ENCODE assay signal across 22 cellular contexts in genomic region chr1:245550702-245551008, GRCh38.
A peak's percentile ranks its signal among the peaks of the same experiment; 100 is the strongest.
DNase-seq lines count a peak whose midpoint lies in the region; ATAC-seq, FAIRE-seq and TF ChIP-seq lines count a peak whose summit lies in the region.
"Had no signal": no experiment of that assay in that cellular context is flagged by ENCODE, and none has a peak within 500 bp of the region (broad histone marks: within the 10 kb centered on the region; RNA-seq: fewer than 3 reads in every experiment).

No MANE protein-coding gene starts in this region.

- no peaks in the 10 kb centered on the region for H4K20me1 ChIP-seq in H1 (replicated peaks in 1 of 2; ENCODE audit: control insufficient read depth in 1 of 2, insufficient read depth in 2 of 2, low read length in 2 of 2)

- H2AK5ac ChIP-seq in H1 (ENCODE audit: low read depth, low read length) = no peak overlapping the region

- H3K23ac ChIP-seq in H1 (ENCODE audit: insufficient read length) = no peak overlapping the region

- H3K4me1 ChIP-seq in left ventricle myocardium inferior (peaks cover 5% of the 10 kb centered on the region), H1 (replicated peaks in 1 of 4; ENCODE audit: control insufficient read depth in 3 of 4, insufficient read depth in 4 of 4, low read length in 3 of 4) (peaks cover 0 to 10% (median 4%) of the 10 kb centered on the region in 4 experiments; a peak in 4 of 7 replicates)

- no peak overlapping the region for H3K4ac ChIP-seq in H1 (replicated peaks; ENCODE audit: insufficient read length, low read depth, low read length)

- POLR2A ChIA-PET in H1 (lab: Charles Lee; ENCODE audit: partially characterized antibody) = interaction anchor here (1.3 to 1.6 kb wide), 2 partner anchors 9 to 11 kb away, joined by 3 to 4 read pairs; no protein-coding TSS in a partner anchor
- POLR2A ChIA-PET in MCF 10A (lab: Yijun Ruan, JAX) = interaction anchor here (0.7 kb wide), 2 partner anchors 97 to 198 kb away, joined by 3 to 5 read pairs; no protein-coding TSS in a partner anchor

- no peak overlapping the region for H3K18ac ChIP-seq in H1 (ENCODE audit: extremely low read depth, low read length)

- TF ChIP-seq CTCF in left ventricle myocardium inferior (IDR thresholded peaks at IDR 0.05; ENCODE audit: borderline replicate concordance) (no peak), H1 (IDR thresholded peaks at IDR 0.05; ENCODE audit: control extremely low read depth in 1 of 3, insufficient read depth in 1 of 3, low read depth in 1 of 3, low read length in 3 of 3) (no peak), nephron (IDR thresholded peaks at IDR 0.05; ENCODE audit: unreplicated experiment in 3 of 3) (no peak), MCF 10A (IDR thresholded peaks at IDR 0.05; ENCODE audit: unreplicated experiment) (no peak)

- H3K79me1 ChIP-seq in H1 (ENCODE audit: low read depth, low read length) = no peaks in the 10 kb centered on the region

- CTCF ChIA-PET in H1 (lab: Charles Lee; ENCODE audit: partially characterized antibody) (interaction anchor here (1.0 to 2.5 kb wide), 5 partner anchors 8 to 397 kb away, joined by 3 to 14 read pairs (median 4); no protein-coding TSS in a partner anchor), MCF 10A (lab: Yijun Ruan, JAX) (interaction anchor here (0.9 to 1.2 kb wide), 2 partner anchors 50 to 209 kb away, joined by 3 read pairs; no protein-coding TSS in a partner anchor)

- 92% methylated on average over 1 of the region's 1 CpG; no CpG with 5 or more reads in 1 of the 2 experiments for whole genome bisulfite sequencing in H1 (ENCODE audit: extremely low coverage in 1 of 2, insufficient coverage in 1 of 2, insufficient read length in 1 of 2, insufficient replicate concordance in 2 of 2, low coverage in 1 of 2, low lambda C conversion rate in 2 of 2, missing lambda C conversion rate in 1 of 2), 2 experiments

- no peak overlapping the region for H2BK120ac ChIP-seq in H1 (replicated peaks; ENCODE audit: low read depth, low read length)

- ATAC-seq in Right ventricle myocardium inferior (no peak), HG03521 (IDR thresholded peaks at IDR 0.05; ENCODE audit: unreplicated experiment) (no peak), GM21717 (IDR thresholded peaks at IDR 0.05; ENCODE audit: unreplicated experiment) (no peak), GM18861 (IDR thresholded peaks at IDR 0.05; ENCODE audit: unreplicated experiment) (no peak)
- ATAC-seq: K562 had no signal

- H3K36me3 ChIP-seq in left ventricle myocardium inferior (no peaks in the 10 kb centered on the region), H1 (ENCODE audit: control insufficient read depth in 2 of 4, insufficient read depth in 4 of 4, low read length in 3 of 4) (no peaks in the 10 kb centered on the region)

- H2AFZ ChIP-seq in H1 (ENCODE audit: low read length) = peak overlapping the region; percentile 85

- H3K27ac Mint-ChIP-seq in nephron (peak overlapping the region in 2 of 3 experiments; percentile 40 to 77), MCF 10A (ENCODE audit: low read depth, unreplicated experiment) (no peak overlapping the region)
- H3K27ac Mint-ChIP-seq: CD8-positive, alpha-beta memory T cell had no signal

- no peaks in the 10 kb centered on the region for H3K79me2 ChIP-seq in H1 (ENCODE audit: control insufficient read depth in 1 of 2, insufficient read depth in 2 of 2, low read length in 2 of 2)

- peak overlapping the region; percentile 96; the same call in 1 of the 2 replicates for H2BK12ac ChIP-seq in H1 (ENCODE audit: low read depth, low read length)

- H3K9me3 Mint-ChIP-seq in nephron = no peaks in the 10 kb centered on the region
- no peaks in the 10 kb centered on the region for H3K9me3 Mint-ChIP-seq in MCF 10A (ENCODE audit: unreplicated experiment)

- peaks cover 8% of the 10 kb centered on the region for H3K27me3 Mint-ChIP-seq in nephron (ENCODE audit: low read depth)
- peaks cover 95% of the 10 kb centered on the region for H3K27me3 Mint-ChIP-seq in MCF 10A (ENCODE audit: insufficient read depth, unreplicated experiment)

- FAIRE-seq in H1 (lab: Jason Lieb, UNC) = no peak
- FAIRE-seq: A204.1, GM12891, H54, K562, RCC 7860 had no signal

- H3K23me2 ChIP-seq in H1 (ENCODE audit: low read depth, low read length) = no peaks in the 10 kb centered on the region

- peak overlapping the region; percentile 49; the same call in 1 of the 2 replicates for H2BK5ac ChIP-seq in H1 (ENCODE audit: low read depth, low read length)

- H3K4me1 Mint-ChIP-seq in nephron (peaks cover 5% of the 10 kb centered on the region), MCF 10A (ENCODE audit: insufficient read depth, unreplicated experiment) (peaks cover 6% of the 10 kb centered on the region)
- H3K4me1 Mint-ChIP-seq: CD8-positive, alpha-beta memory T cell had no signal

- H2BK15ac ChIP-seq in H1 (ENCODE audit: low read length) = no peak overlapping the region

- H3K27me3 ChIP-seq in left ventricle myocardium inferior (ENCODE audit: low read depth) (no peaks in the 10 kb centered on the region), H1 (replicated peaks in 1 of 4; ENCODE audit: control insufficient read depth in 3 of 4, extremely low read depth in 1 of 4, insufficient read depth in 3 of 4, low read length in 3 of 4) (no peaks in the 10 kb centered on the region)

- no peak overlapping the region for H3K14ac ChIP-seq in H1 (ENCODE audit: insufficient read length)

- no peak overlapping the region for H3K4me2 ChIP-seq in H1 (ENCODE audit: insufficient read depth in 1 of 2, low read depth in 2 of 2, low read length in 2 of 2)

- intact Hi-C loops in left ventricle myocardium inferior (cut with micrococcal nuclease) = no loop called here
- intact Hi-C loops in Right ventricle myocardium inferior (cut with DNase I) = no loop called here
- intact Hi-C loops in MCF 10A (cut with micrococcal nuclease) = no loop called here

- TF ChIP-seq EP300 in H1 (IDR thresholded peaks at IDR 0.05; ENCODE audit: borderline replicate concordance in 1 of 2, low read depth in 2 of 2, low read length in 2 of 2) = no peak

- BruUV-seq in MCF 10A (replicated peaks; lab: Mats Ljungman, UMichigan) = no TSS peak

- peak overlapping the region; percentile 61 for H4K91ac ChIP-seq in H1 (replicated peaks; ENCODE audit: insufficient read length, low read length)

- peak overlapping the region; percentile 42; the same call in 1 of the 2 replicates for H4K8ac ChIP-seq in H1 (ENCODE audit: extremely low read depth, insufficient read depth, low read length)

- no peak for TF ChIP-seq POLR2A in H1 (IDR thresholded peaks at IDR 0.05; ENCODE audit: control extremely low read depth in 1 of 2, low read depth in 2 of 2, low read length in 2 of 2)

- H3K36me3 Mint-ChIP-seq in nephron (ENCODE audit: low read depth) (peaks cover 8% of the 10 kb centered on the region), MCF 10A (ENCODE audit: insufficient read depth, unreplicated experiment) (no peaks in the 10 kb centered on the region)
- H3K36me3 Mint-ChIP-seq: CD8-positive, alpha-beta memory T cell had no signal

- no peak for DNase-seq in left ventricle myocardium inferior
- DNase-seq in Right ventricle myocardium inferior (ENCODE audit: missing footprints) = no peak
- DNase-seq in H1 (ENCODE audit: low read depth in 1 of 2, low spot score in 2 of 2) = no peak
- no peak for DNase-seq in MCF 10A (ENCODE audit: unreplicated experiment)
- DNase-seq: C1 segment of cervical spinal cord; CD8-positive, alpha-beta memory T cell; DMS53; NCI-H1417 treated with DMSO at 0.1 percent for 48 hours; NCI-H2029; NCI-H748 treated with DMSO at 0.1 percent for 48 hours; NK-92 treated with Interleukin-12 subunit alpha and Interleukin-12 subunit beta, amount 100 ng/mL, for 24 hours; Right ventricle myocardium superior had no signal

- H3K27ac ChIP-seq in left ventricle myocardium inferior (replicated peaks) (peak overlapping the region; percentile 59), H1 (ENCODE audit: low read depth, low read length) (no peak overlapping the region)
- H3K27ac ChIP-seq: SK-N-MC had no signal

- H2BK20ac ChIP-seq in H1 (ENCODE audit: low read length) = peak overlapping the region; percentile 83; the same call in 1 of the 2 replicates

- H3K9ac ChIP-seq in H1 (replicated peaks in 1 of 4; ENCODE audit: extremely low read depth in 1 of 4, low read depth in 3 of 4, low read length in 3 of 4) = no peak overlapping the region

- no peaks in the 10 kb centered on the region for H3K9me3 ChIP-seq in left ventricle myocardium inferior (replicated peaks)
- H3K9me3 ChIP-seq in H1 (ENCODE audit: insufficient read depth in 2 of 2, low read depth in 1 of 2, low read length in 1 of 2) = no peaks in the 10 kb centered on the region

- H3K4me3 ChIP-seq in left ventricle myocardium inferior (no peak overlapping the region), H1 (ENCODE audit: extremely low read depth in 1 of 4, insufficient read depth in 2 of 4, low read depth in 3 of 4, low read length in 4 of 4) (no peak overlapping the region)
- H3K4me3 ChIP-seq: K562, SK-N-MC had no signal

- H3K56ac ChIP-seq in H1 (replicated peaks; ENCODE audit: insufficient read length, low read depth, low read length) = no peak overlapping the region

- H4K5ac ChIP-seq in H1 (ENCODE audit: insufficient read length, low read depth, low read length) = no peak overlapping the region

- TF ChIP-seq RAD21 in H1 (IDR thresholded peaks at IDR 0.05 in 1 of 2, conservative IDR thresholded peaks at IDR 0.05 in 1 of 2; ENCODE audit: low read depth in 2 of 2, low read length in 2 of 2) = no peak

- H3K4me3 Mint-ChIP-seq in nephron (no peak overlapping the region), MCF 10A (ENCODE audit: unreplicated experiment) (no peak overlapping the region)
- H3K4me3 Mint-ChIP-seq: CD8-positive, alpha-beta memory T cell had no signal

TF ChIP-seq in H1, 55 proteins besides CTCF, POLR2A, EP300 and RAD21 (continues in another document):
- TF ChIP-seq TEAD4 (IDR thresholded peaks at IDR 0.05; ENCODE audit: low read depth, low read length) = no peak
- no peak for TF ChIP-seq CTBP2 (IDR thresholded peaks at IDR 0.05; ENCODE audit: borderline replicate concordance, insufficient read depth, insufficient read length, low read length)
- TF ChIP-seq SIRT6 (IDR thresholded peaks at IDR 0.05; ENCODE audit: low read length) = no peak
- no peak for TF ChIP-seq HDAC6 (IDR thresholded peaks at IDR 0.05; ENCODE audit: low read depth, low read length)
- TF ChIP-seq SIX5 (IDR thresholded peaks at IDR 0.05; ENCODE audit: low read depth, low read length) = no peak
- TF ChIP-seq, protein P1, sequence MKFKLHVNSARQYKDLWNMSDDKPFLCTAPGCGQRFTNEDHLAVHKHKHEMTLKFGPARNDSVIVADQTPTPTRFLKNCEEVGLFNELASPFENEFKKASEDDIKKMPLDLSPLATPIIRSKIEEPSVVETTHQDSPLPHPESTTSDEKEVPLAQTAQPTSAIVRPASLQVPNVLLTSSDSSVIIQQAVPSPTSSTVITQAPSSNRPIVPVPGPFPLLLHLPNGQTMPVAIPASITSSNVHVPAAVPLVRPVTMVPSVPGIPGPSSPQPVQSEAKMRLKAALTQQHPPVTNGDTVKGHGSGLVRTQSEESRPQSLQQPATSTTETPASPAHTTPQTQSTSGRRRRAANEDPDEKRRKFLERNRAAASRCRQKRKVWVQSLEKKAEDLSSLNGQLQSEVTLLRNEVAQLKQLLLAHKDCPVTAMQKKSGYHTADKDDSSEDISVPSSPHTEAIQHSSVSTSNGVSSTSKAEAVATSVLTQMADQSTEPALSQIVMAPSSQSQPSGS (IDR thresholded peaks at IDR 0.05; ENCODE audit: low read length) = no peak
- no peak for TF ChIP-seq PHF8 (conservative IDR thresholded peaks at IDR 0.05; ENCODE audit: low read depth, low read length)
- no peak for TF ChIP-seq JUND (IDR thresholded peaks at IDR 0.05; ENCODE audit: low read length)
